Comparison of ENCODE assay signal across 12 cellular contexts in the genomic region with DNA sequence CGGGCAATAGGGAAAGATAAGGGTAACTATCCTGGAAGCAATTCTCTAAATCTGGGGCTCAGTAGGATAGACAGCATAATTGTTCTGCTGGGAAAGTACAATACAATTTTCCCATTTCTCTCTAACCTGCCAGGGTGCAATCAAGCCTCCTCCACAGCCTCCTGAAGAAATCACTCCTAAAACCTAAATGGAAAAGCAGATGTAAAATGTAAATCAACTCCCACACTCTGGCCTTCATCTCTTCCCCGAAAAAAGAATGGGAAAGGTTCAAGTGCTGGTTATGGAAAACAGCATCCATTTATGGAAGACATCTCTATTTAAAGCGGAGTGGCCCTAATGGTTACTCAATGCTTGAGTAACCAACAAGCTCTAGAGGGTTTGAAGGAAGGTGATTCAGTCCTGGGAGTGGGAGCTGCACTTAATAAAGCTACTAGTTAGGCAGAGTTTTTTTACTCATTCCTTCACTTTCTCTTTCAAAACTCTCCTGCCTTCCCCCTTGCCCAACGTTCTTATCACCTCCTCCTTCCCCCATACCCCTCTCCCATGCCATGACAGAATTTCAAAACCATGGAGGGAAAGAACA. TPM values are rescaled to one million over a fixed set of nuclear protein-coding genes. Genes with fewer than 3 reads are reported as not detected.
DNase-seq lines count a peak whose midpoint lies in the region; ATAC-seq lines count a peak whose summit lies in the region.
"Had no signal": no experiment of that assay in that cellular context is flagged by ENCODE, and none has a peak within 500 bp of the region (broad histone marks: within the 10 kb centered on the region; RNA-seq: fewer than 3 reads in every experiment).

No MANE protein-coding gene starts in this region.

- in situ Hi-C loops in KBM-7 (cut with MboI; ENCODE audit: low pct_unique_long_range_greater_than_20kb, low sequenced_read_pairs) = no loop called here

- intact Hi-C loops in activated naive CD4-positive, alpha-beta T cell treated with anti-CD3 and anti-CD28 coated beads for 36 hours (cut with micrococcal nuclease) = no loop called here

- H3K27me3 Mint-ChIP-seq in activated naive CD4-positive, alpha-beta T cell treated with anti-CD3 and anti-CD28 coated beads for 36 hours (ENCODE audit: low read depth) = no peaks in the 10 kb centered on the region
- no peaks in the 10 kb centered on the region for H3K27me3 Mint-ChIP-seq in activated naive CD8-positive, alpha-beta T cell treated with anti-CD3 and anti-CD28 coated beads for 36 hours
- peaks cover 2 to 7% (median 3%) of the 10 kb centered on the region in 3 donors for H3K27me3 Mint-ChIP-seq in immature natural killer cell (ENCODE audit: low read depth in 3 of 3)
- no peaks in the 10 kb centered on the region for H3K27me3 Mint-ChIP-seq in stimulated activated naive CD8-positive, alpha-beta T cell treated with anti-CD3 and anti-CD28 coated beads, Interleukin-15, amount 100 ng/mL, for 72 hours

- DNase-seq in activated naive CD4-positive, alpha-beta T cell treated with anti-CD3 and anti-CD28 coated beads for 36 hours = peak; percentile 16
- DNase-seq in activated naive CD4-positive, alpha-beta T cell treated with anti-CD3 and anti-CD28 coated beads, Interleukin-2, amount 50 U/mL, for 16 hours = no peak
- DNase-seq in activated naive CD8-positive, alpha-beta T cell treated with anti-CD3 and anti-CD28 coated beads for 36 hours = no peak
- DNase-seq in immature natural killer cell = no peak
- no peak for DNase-seq in stimulated activated naive CD8-positive, alpha-beta T cell treated with anti-CD3 and anti-CD28 coated beads, Interleukin-15, amount 100 ng/mL, for 72 hours
- DNase-seq in KBM-7 = no peak
- DNase-seq: activated gamma-delta T cell treated with Interleukin-2 at 50 U/mL for 16 hours; effector CD8-positive, alpha-beta T cell; NCI-H2107; PC-9 had no signal

- CTCF ChIA-PET in activated naive CD4-positive, alpha-beta T cell treated with anti-CD3 and anti-CD28 coated beads for 36 hours (lab: Charles Lee) = interaction anchor here (1.1 to 1.5 kb wide), 3 partner anchors 16 to 98 kb away, joined by 3 to 4 read pairs (median 3); no protein-coding TSS in a partner anchor

- ATAC-seq in stimulated activated naive CD8-positive, alpha-beta T cell treated with anti-CD3 and anti-CD28 coated beads, Interleukin-15, amount 100 ng/mL, for 72 hours = no peak
- ATAC-seq in HG02798 (IDR thresholded peaks at IDR 0.05; ENCODE audit: poor library complexity, unreplicated experiment) (no peak), GM19455 (IDR thresholded peaks at IDR 0.05; ENCODE audit: unreplicated experiment) (no peak)

- H3K4me3 Mint-ChIP-seq in activated naive CD4-positive, alpha-beta T cell treated with anti-CD3 and anti-CD28 coated beads for 36 hours = no peak overlapping the region
- H3K4me3 Mint-ChIP-seq in activated naive CD8-positive, alpha-beta T cell treated with anti-CD3 and anti-CD28 coated beads for 36 hours = no peak overlapping the region
- H3K4me3 Mint-ChIP-seq in immature natural killer cell = no peak overlapping the region
- H3K4me3 Mint-ChIP-seq in stimulated activated naive CD8-positive, alpha-beta T cell treated with anti-CD3 and anti-CD28 coated beads, Interleukin-15, amount 100 ng/mL, for 72 hours = peak overlapping the region; percentile 70 to 71

- no peaks in the 10 kb centered on the region for H3K9me3 Mint-ChIP-seq in activated naive CD4-positive, alpha-beta T cell treated with anti-CD3 and anti-CD28 coated beads for 36 hours
- H3K9me3 Mint-ChIP-seq in activated naive CD8-positive, alpha-beta T cell treated with anti-CD3 and anti-CD28 coated beads for 36 hours = no peaks in the 10 kb centered on the region
- no peaks in the 10 kb centered on the region for H3K9me3 Mint-ChIP-seq in immature natural killer cell
- H3K9me3 Mint-ChIP-seq in stimulated activated naive CD8-positive, alpha-beta T cell treated with anti-CD3 and anti-CD28 coated beads, Interleukin-15, amount 100 ng/mL, for 72 hours = no peaks in the 10 kb centered on the region

- H3K36me3 Mint-ChIP-seq in activated naive CD4-positive, alpha-beta T cell treated with anti-CD3 and anti-CD28 coated beads for 36 hours (ENCODE audit: low read depth) = peaks cover 21% of the 10 kb centered on the region
- peaks cover 59% of the 10 kb centered on the region for H3K36me3 Mint-ChIP-seq in activated naive CD8-positive, alpha-beta T cell treated with anti-CD3 and anti-CD28 coated beads for 36 hours
- H3K36me3 Mint-ChIP-seq in immature natural killer cell = peaks cover 0 to 8% (median 6%) of the 10 kb centered on the region in 3 donors

- no peak overlapping the region for H3K27ac Mint-ChIP-seq in activated naive CD4-positive, alpha-beta T cell treated with anti-CD3 and anti-CD28 coated beads for 36 hours
- H3K27ac Mint-ChIP-seq in activated naive CD8-positive, alpha-beta T cell treated with anti-CD3 and anti-CD28 coated beads for 36 hours = peak overlapping the region; percentile 46
- H3K27ac Mint-ChIP-seq in immature natural killer cell = peak overlapping the region in 4 of 6 donors; percentile 26 to 61 (median 58)
- peak overlapping the region; percentile 22 to 87 for H3K27ac Mint-ChIP-seq in stimulated activated naive CD8-positive, alpha-beta T cell treated with anti-CD3 and anti-CD28 coated beads, Interleukin-15, amount 100 ng/mL, for 72 hours

- H3K4me1 Mint-ChIP-seq in activated naive CD4-positive, alpha-beta T cell treated with anti-CD3 and anti-CD28 coated beads for 36 hours (ENCODE audit: low read depth) = peaks cover 37% of the 10 kb centered on the region
- H3K4me1 Mint-ChIP-seq in activated naive CD8-positive, alpha-beta T cell treated with anti-CD3 and anti-CD28 coated beads for 36 hours = peaks cover 55% of the 10 kb centered on the region
- H3K4me1 Mint-ChIP-seq in immature natural killer cell = peaks cover 61 to 72% of the 10 kb centered on the region in 2 donors
- H3K4me1 Mint-ChIP-seq in stimulated activated naive CD8-positive, alpha-beta T cell treated with anti-CD3 and anti-CD28 coated beads, Interleukin-15, amount 100 ng/mL, for 72 hours = peaks cover 59% of the 10 kb centered on the region

RNA-seq across cellular contexts. Expression of a gene that starts 5.1 kb away (rescaled TPM):
- 10 to 100 TPM; 26.2 to 27.7 TPM for total RNA-seq in activated naive CD4-positive, alpha-beta T cell treated with anti-CD3 and anti-CD28 coated beads for 36 hours
- 10 to 100 TPM; 26.6 to 26.8 TPM for total RNA-seq in activated naive CD8-positive, alpha-beta T cell treated with anti-CD3 and anti-CD28 coated beads for 36 hours
- 10 to 100 TPM in 2 of 3 donors, 1 to 10 TPM in 1; 8.1 to 18.1 (median 14.2) TPM for polyA plus RNA-seq in immature natural killer cell

Comparison
In these comparisons a context has a peak if more than half of its experiments do, and no peak if none do; other contexts are left out.
1. H3K4me3 Mint-ChIP-seq: peak in stimulated activated naive CD8-positive, alpha-beta T cell treated with anti-CD3 and anti-CD28 coated beads, Interleukin-15, amount 100 ng/mL, for 72 hours (2 of 2); none in activated naive CD4-positive, alpha-beta T cell treated with anti-CD3 and anti-CD28 coated beads for 36 hours (single experiment), activated naive CD8-positive, alpha-beta T cell treated with anti-CD3 and anti-CD28 coated beads for 36 hours (single experiment) and immature natural killer cell (0 of 5).